ENCODE assay signal across 8 cellular contexts in the genomic region with DNA sequence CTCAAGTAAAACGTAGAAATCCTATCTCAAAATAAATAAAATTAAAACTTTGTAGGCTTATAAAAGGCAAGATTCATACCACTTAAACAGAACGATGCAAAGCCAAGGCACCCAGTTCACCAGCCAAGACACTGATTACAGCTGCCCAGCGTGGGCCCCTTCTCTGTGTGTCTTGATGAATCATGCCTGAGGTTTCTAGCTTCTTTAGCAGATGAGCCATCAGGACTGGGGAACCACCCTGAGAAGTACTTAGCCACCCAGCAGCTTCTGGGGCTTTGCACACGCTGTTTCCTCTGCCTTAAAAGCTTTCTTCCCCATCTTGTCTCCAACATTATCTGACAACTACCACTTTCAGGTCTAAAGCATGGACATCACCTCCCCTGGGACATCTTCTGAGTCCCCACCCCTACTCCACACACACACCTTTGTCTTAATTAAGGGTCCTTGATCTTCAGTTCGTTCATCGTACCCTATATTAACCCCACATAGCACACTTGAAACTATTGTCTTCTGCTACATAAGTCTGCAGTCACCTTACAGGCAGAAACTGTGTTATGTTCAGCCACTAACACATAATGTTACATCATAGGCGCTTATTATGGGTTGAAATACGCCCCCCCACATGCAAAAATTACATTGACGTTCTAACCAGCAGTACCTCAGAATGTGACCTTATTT. TPM values are rescaled to one million over a fixed set of nuclear protein-coding genes. Genes with fewer than 3 reads are reported as not detected.
DNase-seq lines count a peak whose midpoint lies in the region; ATAC-seq, FAIRE-seq and TF ChIP-seq lines count a peak whose summit lies in the region.

No MANE protein-coding gene starts in this region.

- FAIRE-seq in bronchial epithelial cell (lab: Jason Lieb, UNC): peak; percentile 70

- TF ChIP-seq CTCF in GM13976 (IDR thresholded peaks at IDR 0.05; ENCODE audit: borderline replicate concordance, control extremely low read depth, extremely low read depth, insufficient read depth, missing control alignments) (no peak), bronchial epithelial cell (IDR thresholded peaks at IDR 0.05; ENCODE audit: insufficient read depth, low read length, severe bottlenecking) (no peak)

- DNase-seq in GM13976 (ENCODE audit: low spot score): peak; percentile 65
- DNase-seq in bronchial epithelial cell (ENCODE audit: low read depth): peak; percentile 96
- peak; percentile 38 to 64 (median 45) for DNase-seq in stimulated activated CD4-positive, alpha-beta T cell treated with anti-CD3 and anti-CD28 coated beads, Interleukin-1b, Interleukin-23, amount 100 ng/mL, for 24 hours (ENCODE audit: low read depth in 4 of 4, low spot score in 1 of 4)
- DNase-seq in NCI-H2029 treated with DMSO at 0.1 percent for 48 hours (lab: John Stamatoyannopoulos, UW): no peak
- no peak for DNase-seq in mesenteric fat pad (ENCODE audit: low spot score)

- ATAC-seq in HG02938 (IDR thresholded peaks at IDR 0.05; ENCODE audit: unreplicated experiment) (peak; percentile 59), SK-N-SH treated with all-trans-retinoic acid at 6 μM for 48 hours (peak; percentile 91), GM21737 (IDR thresholded peaks at IDR 0.05; ENCODE audit: unreplicated experiment) (no peak)

- in situ Hi-C loops in GM13976 (cut with MboI; ENCODE audit: low sequenced_read_pairs, unreplicated experiment): no loop called here

- H3K36me3 ChIP-seq in bronchial epithelial cell (ENCODE audit: control insufficient read depth, insufficient read depth, low read length): no peaks in the 10 kb centered on the region

- H3K4me3 ChIP-seq in bronchial epithelial cell (ENCODE audit: low read depth, low read length): no peak overlapping the region

- H3K27me3 ChIP-seq in bronchial epithelial cell (ENCODE audit: control insufficient read depth, insufficient read depth, low read length): no peaks in the 10 kb centered on the region

TF ChIP-seq in SK-N-SH treated with all-trans-retinoic acid at 6 μM for 48 hours, 23 proteins besides CTCF, POLR2A, EP300 and RAD21:
- TF ChIP-seq POU6F1 (CRISPR knock-in tag; IDR thresholded peaks at IDR 0.05; ENCODE audit: borderline replicate concordance, low read depth) (no peak), ZNF8 (CRISPR knock-in tag; IDR thresholded peaks at IDR 0.05) (no peak)

RNA-seq across cellular contexts. Expression of gene LAYN, which starts 8.7 kb away (rescaled TPM):
- 5.3 and 6.9 TPM in 2 replicates for total RNA-seq in bronchial epithelial cell
- 7.1 TPM for total RNA-seq in mesenteric fat pad

RNA-seq across cellular contexts. Expression of gene HOATZ, which starts 17.2 kb away (rescaled TPM):
- total RNA-seq in bronchial epithelial cell (not detected in 2 replicates), mesenteric fat pad (not detected)

RNA-seq across cellular contexts. Expression of gene BTG4, which starts 19.6 kb away (rescaled TPM):
- 0.26 and 0.51 TPM in 2 replicates for total RNA-seq in bronchial epithelial cell
- not detected for total RNA-seq in mesenteric fat pad

Comparison
In these comparisons a context has a peak if more than half of its experiments do, and no peak if none do; other contexts are left out.
1. DNase-seq: peak in GM13976 (single experiment), bronchial epithelial cell (single experiment) and stimulated activated CD4-positive, alpha-beta T cell treated with anti-CD3 and anti-CD28 coated beads, Interleukin-1b, Interleukin-23, amount 100 ng/mL, for 24 hours (4 of 4); none in NCI-H2029 treated with DMSO at 0.1 percent for 48 hours (single experiment) and mesenteric fat pad (single experiment).